In genomic region chr12:68439368-68440045, GRCh38 we compare ENCODE assay signal across 22 cellular contexts.
DNase-seq lines count a peak whose midpoint lies in the region; ATAC-seq, FAIRE-seq and TF ChIP-seq lines count a peak whose summit lies in the region.
"Had no signal": no experiment of that assay in that cellular context is flagged by ENCODE, and none has a peak within 500 bp of the region (broad histone marks: within the 10 kb centered on the region; RNA-seq: fewer than 3 reads in every experiment).

No MANE protein-coding gene starts in this region.

- H3K9me3 ChIP-seq in smooth muscle cell (replicated peaks; ENCODE audit: low read depth) (peaks cover 7% of the 10 kb centered on the region), spleen (peaks cover 0 to 26% (median 11%) of the 10 kb centered on the region in 8 donors)
- H3K9me3 ChIP-seq: BE2C, thoracic aorta had no signal

- no peak overlapping the region for H3K4me3 ChIP-seq in bronchial epithelial cell (ENCODE audit: low read depth, low read length)
- H3K4me3 ChIP-seq in mesendoderm (ENCODE audit: low read length): no peak overlapping the region
- no peak overlapping the region for H3K4me3 ChIP-seq in smooth muscle cell
- H3K4me3 ChIP-seq in spleen: no peak overlapping the region
- H3K4me3 ChIP-seq: MG63, thoracic aorta had no signal

- peaks cover 13 to 16% of the 10 kb centered on the region in 2 donors for H3K9me3 Mint-ChIP-seq in activated T-cell treated with anti-CD3 and anti-CD28 coated beads, Interleukin-2, amount 50 U/mL, for 72 hours
- peaks cover 30% of the 10 kb centered on the region for H3K9me3 Mint-ChIP-seq in activated T-helper 1 cell treated with anti-CD3 and anti-CD28 coated beads, Interleukin-12 subunit alpha, Interleukin-12 subunit beta, Interleukin-2, Interleukin-4 antibody, amounts not matched to agents 30 ng/mL and 10 ng/mL and 1 ng/mL, durations not matched to agents 14 hours and 24 hours and 36 hours

- peak overlapping the region; percentile 45 for H3K56ac ChIP-seq in mesendoderm (ENCODE audit: low read length)

- H3K4me2 ChIP-seq in mesendoderm (ENCODE audit: low read length): no peak overlapping the region
- peak overlapping the region; percentile 52 for H3K4me2 ChIP-seq in smooth muscle cell

- H3K9ac ChIP-seq in mesendoderm (ENCODE audit: low read length) (no peak overlapping the region), smooth muscle cell (ENCODE audit: low read depth) (peak overlapping the region; percentile 33)

- H4K8ac ChIP-seq in mesendoderm (ENCODE audit: low read depth, low read length): no peak overlapping the region

- H3K36me3 ChIP-seq in bronchial epithelial cell (ENCODE audit: control insufficient read depth, insufficient read depth, low read length) (no peaks in the 10 kb centered on the region), mesendoderm (ENCODE audit: control insufficient read depth, insufficient read depth, low read length) (no peaks in the 10 kb centered on the region), smooth muscle cell (ENCODE audit: low read depth) (no peaks in the 10 kb centered on the region), spleen (no peaks in the 10 kb centered on the region)
- H3K36me3 ChIP-seq: BE2C, MG63, thoracic aorta had no signal

- intact Hi-C loops in spleen (cut with DNase I; ENCODE audit: low total_unique reads): no loop called here
- intact Hi-C loops in activated T-helper 1 cell treated with anti-CD3 and anti-CD28 coated beads, Interleukin-12 subunit alpha, Interleukin-12 subunit beta, Interleukin-2, Interleukin-4 antibody, amounts not matched to agents 30 ng/mL and 10 ng/mL and 1 ng/mL, durations not matched to agents 14 hours and 24 hours and 36 hours (cut with micrococcal nuclease): no loop called here

- H3K79me1 ChIP-seq in mesendoderm (ENCODE audit: low read length): no peaks in the 10 kb centered on the region

- H3K27ac Mint-ChIP-seq in activated T-cell treated with anti-CD3 and anti-CD28 coated beads, Interleukin-2, amount 50 U/mL, for 72 hours: peak overlapping the region; percentile 66
- no peak overlapping the region for H3K27ac Mint-ChIP-seq in activated T-helper 1 cell treated with anti-CD3 and anti-CD28 coated beads, Interleukin-12 subunit alpha, Interleukin-12 subunit beta, Interleukin-2, Interleukin-4 antibody, amounts not matched to agents 30 ng/mL and 10 ng/mL and 1 ng/mL, durations not matched to agents 14 hours and 24 hours and 36 hours

- no peak overlapping the region for H2AK5ac ChIP-seq in mesendoderm (ENCODE audit: low read length)

- no peak for FAIRE-seq in bronchial epithelial cell (lab: Jason Lieb, UNC)
- FAIRE-seq: colon, endothelial cell of umbilical vein, frontal cortex, G401.6 had no signal

- peaks cover 9% of the 10 kb centered on the region for H3K4me1 ChIP-seq in mesendoderm (ENCODE audit: control insufficient read depth, low read depth, low read length)
- peaks cover 24% of the 10 kb centered on the region for H3K4me1 ChIP-seq in smooth muscle cell (ENCODE audit: low read depth)
- H3K4me1 ChIP-seq in spleen: peaks cover 0 to 6% (median 0%) of the 10 kb centered on the region in 6 donors
- H3K4me1 ChIP-seq: BE2C had no signal

- peaks cover 10 to 22% of the 10 kb centered on the region in 2 donors for H3K36me3 Mint-ChIP-seq in activated T-cell treated with anti-CD3 and anti-CD28 coated beads, Interleukin-2, amount 50 U/mL, for 72 hours (ENCODE audit: insufficient read depth in 2 of 2)
- peaks cover 30% of the 10 kb centered on the region for H3K36me3 Mint-ChIP-seq in activated T-helper 1 cell treated with anti-CD3 and anti-CD28 coated beads, Interleukin-12 subunit alpha, Interleukin-12 subunit beta, Interleukin-2, Interleukin-4 antibody, amounts not matched to agents 30 ng/mL and 10 ng/mL and 1 ng/mL, durations not matched to agents 14 hours and 24 hours and 36 hours (ENCODE audit: low read depth)

- H3K4me3 Mint-ChIP-seq in activated T-cell treated with anti-CD3 and anti-CD28 coated beads, Interleukin-2, amount 50 U/mL, for 72 hours: peak overlapping the region in 1 of 2 donors; percentile 21
- H3K4me3 Mint-ChIP-seq in activated T-helper 1 cell treated with anti-CD3 and anti-CD28 coated beads, Interleukin-12 subunit alpha, Interleukin-12 subunit beta, Interleukin-2, Interleukin-4 antibody, amounts not matched to agents 30 ng/mL and 10 ng/mL and 1 ng/mL, durations not matched to agents 14 hours and 24 hours and 36 hours: no peak overlapping the region
- H3K4me3 Mint-ChIP-seq: T-cell had no signal

- H2AFZ ChIP-seq in smooth muscle cell (ENCODE audit: low read depth): peak overlapping the region; percentile 48

- peak overlapping the region; percentile 28 for H2BK5ac ChIP-seq in mesendoderm (ENCODE audit: low read length)

- peaks cover 15% of the 10 kb centered on the region for H3F3A ChIP-seq in smooth muscle cell (ENCODE audit: low read depth)

- H4K5ac ChIP-seq in mesendoderm (ENCODE audit: low read length): no peak overlapping the region

- H3K27ac ChIP-seq in mesendoderm (ENCODE audit: low read depth, low read length) (no peak overlapping the region), smooth muscle cell (ENCODE audit: low read depth) (peak overlapping the region; percentile 91), spleen (no peak overlapping the region)
- H3K27ac ChIP-seq: thoracic aorta had no signal

- TF ChIP-seq POLR2A in spleen (IDR thresholded peaks at IDR 0.05): no peak

- H2BK120ac ChIP-seq in mesendoderm (ENCODE audit: low read depth, low read length): no peak overlapping the region

- H3K4me1 Mint-ChIP-seq in activated T-cell treated with anti-CD3 and anti-CD28 coated beads, Interleukin-2, amount 50 U/mL, for 72 hours (ENCODE audit: low read depth): peaks cover 29% of the 10 kb centered on the region
- peaks cover 25% of the 10 kb centered on the region for H3K4me1 Mint-ChIP-seq in activated T-helper 1 cell treated with anti-CD3 and anti-CD28 coated beads, Interleukin-12 subunit alpha, Interleukin-12 subunit beta, Interleukin-2, Interleukin-4 antibody, amounts not matched to agents 30 ng/mL and 10 ng/mL and 1 ng/mL, durations not matched to agents 14 hours and 24 hours and 36 hours (ENCODE audit: low read depth)

- H2BK15ac ChIP-seq in mesendoderm (replicated peaks; ENCODE audit: low read depth): peak overlapping the region; percentile 94

- no peak overlapping the region for H3K4ac ChIP-seq in mesendoderm (ENCODE audit: low read depth, low read length)

- DNase-seq in activated T-cell treated with anti-CD3 and anti-CD28 coated beads, Interleukin-2, amount 50 U/mL, for 72 hours: no peak
- no peak for DNase-seq in activated T-cell treated with anti-CD3 and anti-CD28 coated beads, Interleukin-2, amount 50 U/mL, for 48 hours
- DNase-seq in bronchial epithelial cell (ENCODE audit: low read depth) (peak; percentile 68), mesendoderm (no peak), smooth muscle cell (lab: John Stamatoyannopoulos, UW; ENCODE audit: unreplicated experiment) (no peak), spleen (no peak)
- DNase-seq in activated T-helper 1 cell treated with anti-CD3 and anti-CD28 coated beads, Interleukin-12 subunit alpha, Interleukin-12 subunit beta, Interleukin-2, Interleukin-4 antibody, amounts not matched to agents 30 ng/mL and 10 ng/mL and 1 ng/mL, durations not matched to agents 14 hours and 24 hours and 36 hours (ENCODE audit: low spot score): no peak
- DNase-seq: 8988T; activated naive CD4-positive, alpha-beta T cell treated with anti-CD3 and anti-CD28 coated beads, Interleukin-2, amount 50 U/mL, for 16 hours; BE2C; NCI-H345; posterior cingulate gyrus; T-cell had no signal

- no peak for ATAC-seq in activated T-cell treated with anti-CD3 and anti-CD28 coated beads, Interleukin-2, amount 50 U/mL, for 72 hours (replicated peaks in 1 of 2)
- ATAC-seq in GM19035 (IDR thresholded peaks at IDR 0.05; ENCODE audit: unreplicated experiment): no peak
- ATAC-seq: left lobe of liver, Right ventricle myocardium inferior, T-cell had no signal

- H3K23ac ChIP-seq in mesendoderm (ENCODE audit: low read length): no peak overlapping the region

- H3K18ac ChIP-seq in mesendoderm (ENCODE audit: low read length): peak overlapping the region; percentile 70

- TF ChIP-seq CTCF in bronchial epithelial cell (IDR thresholded peaks at IDR 0.05; ENCODE audit: insufficient read depth, low read length, severe bottlenecking) (no peak), smooth muscle cell (IDR thresholded peaks at IDR 0.05; ENCODE audit: borderline replicate concordance, insufficient read depth, poor library complexity, severe bottlenecking) (no peak), spleen (IDR thresholded peaks at IDR 0.05 in 8 of 11, conservative IDR thresholded peaks at IDR 0.05 in 3 of 11) (no peak)

- H4K20me1 ChIP-seq in smooth muscle cell (ENCODE audit: low read depth): no peaks in the 10 kb centered on the region

- H3K79me2 ChIP-seq in mesendoderm (ENCODE audit: control insufficient read depth, insufficient read depth, low read length) (no peaks in the 10 kb centered on the region), smooth muscle cell (ENCODE audit: low read depth) (no peaks in the 10 kb centered on the region)

- WGBS in mesendoderm (ENCODE audit: extremely low coverage, insufficient coverage, low lambda C conversion rate): no CpG with 5 or more reads among the region's 4 CpGs
- WGBS in smooth muscle cell (ENCODE audit: low lambda C conversion rate): 77% methylated on average over 4 of the region's 4 CpGs
- WGBS in spleen, 5 donors: 84 to 94% (median 88%) methylated on average over 4 of the region's 4 CpGs

- no peaks in the 10 kb centered on the region for H3K27me3 Mint-ChIP-seq in activated T-cell treated with anti-CD3 and anti-CD28 coated beads, Interleukin-2, amount 50 U/mL, for 72 hours (ENCODE audit: low read depth)
- H3K27me3 Mint-ChIP-seq in activated T-helper 1 cell treated with anti-CD3 and anti-CD28 coated beads, Interleukin-12 subunit alpha, Interleukin-12 subunit beta, Interleukin-2, Interleukin-4 antibody, amounts not matched to agents 30 ng/mL and 10 ng/mL and 1 ng/mL, durations not matched to agents 14 hours and 24 hours and 36 hours (ENCODE audit: insufficient read depth): peaks cover 4% of the 10 kb centered on the region
- H3K27me3 Mint-ChIP-seq: T-cell had no signal

- H3K27me3 ChIP-seq in bronchial epithelial cell (ENCODE audit: control insufficient read depth, insufficient read depth, low read length): no peaks in the 10 kb centered on the region
- no peaks in the 10 kb centered on the region for H3K27me3 ChIP-seq in mesendoderm (ENCODE audit: insufficient read depth, low read length, poor library complexity)
- H3K27me3 ChIP-seq in smooth muscle cell (ENCODE audit: low read depth): no peaks in the 10 kb centered on the region
- H3K27me3 ChIP-seq in spleen (replicated peaks in 1 of 7): no peaks in the 10 kb centered on the region
- H3K27me3 ChIP-seq: BE2C, MG63 had no signal
